ENCODE assay signal across 8 cellular contexts in the genomic region with DNA sequence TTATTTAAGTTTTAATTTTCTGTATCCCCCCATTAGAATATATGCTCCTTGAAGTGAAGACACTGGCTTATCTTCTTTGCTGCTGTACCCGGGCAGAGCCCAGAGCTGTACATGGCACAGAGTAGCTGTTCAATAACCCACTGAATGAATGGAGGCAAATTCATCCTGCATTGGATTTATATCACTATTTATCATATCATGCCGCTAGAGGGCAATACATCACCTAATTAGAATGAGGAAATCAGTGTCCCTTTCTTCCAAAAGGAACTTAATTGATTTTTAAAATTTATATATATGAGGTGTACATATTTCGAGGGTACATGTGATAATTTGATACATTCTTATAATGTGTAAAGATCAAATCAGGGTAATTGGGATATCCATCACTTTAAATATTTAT.
DNase-seq lines count a peak whose midpoint lies in the region; ATAC-seq and TF ChIP-seq lines count a peak whose summit lies in the region.

No MANE protein-coding gene starts in this region.

- no peaks in the 10 kb centered on the region for H3K4me1 ChIP-seq in breast epithelium
- no peaks in the 10 kb centered on the region for H3K4me1 ChIP-seq in lung (ENCODE audit: control insufficient read depth in 2 of 2, insufficient read depth in 2 of 2, low read length in 2 of 2)

- intact Hi-C loops in breast epithelium (cut with DNase I; ENCODE audit: low total_unique reads) = loop anchor here (10.0 kb wide), 1 partner anchor 824 kb away; no protein-coding TSS in a partner anchor

- H3K27ac ChIP-seq in 22Rv1 (no peak overlapping the region), breast epithelium (no peak overlapping the region), lung (ENCODE audit: low read depth in 1 of 2, low read length in 1 of 2) (no peak overlapping the region)

- DNase-seq in NCI-H345 treated with DMSO at 0.1 percent for 48 hours (lab: John Stamatoyannopoulos, UW; ENCODE audit: unreplicated experiment) (peak; percentile 54), breast epithelium (ENCODE audit: low spot score in 2 of 2) (no peak), lung (ENCODE audit: low spot score) (no peak)

- WGBS in lung, 2 donors = 12 to 20% methylated on average over 3 of the region's 3 CpGs

- H3K36me3 ChIP-seq in breast epithelium (no peaks in the 10 kb centered on the region), lung (ENCODE audit: control insufficient read depth in 2 of 2, insufficient read depth in 2 of 2, low read length in 2 of 2) (no peaks in the 10 kb centered on the region)

- H3K4me3 ChIP-seq in breast epithelium (no peak overlapping the region), lung (no peak overlapping the region)

- no peak for TF ChIP-seq POLR2A in breast epithelium (IDR thresholded peaks at IDR 0.05)

- TF ChIP-seq CTCF in 22Rv1 (IDR thresholded peaks at IDR 0.05) (peak; percentile 69), GM12874 (IDR thresholded peaks at IDR 0.05; ENCODE audit: insufficient read depth, low read depth, low read length) (0 out of 2 replicates have a peak, but pooled peaks have one; percentile 11), breast epithelium (IDR thresholded peaks at IDR 0.05) (peak in 2 of 3 donors; percentile 35 to 45), lung (IDR thresholded peaks at IDR 0.05; ENCODE audit: control extremely low read depth, extremely low read depth) (peak; percentile 10)

- H3K9me3 ChIP-seq in breast epithelium (no peaks in the 10 kb centered on the region), lung (ENCODE audit: control insufficient read depth in 2 of 2, insufficient read depth in 1 of 2, low read length in 1 of 2) (no peaks in the 10 kb centered on the region)

- H3K27me3 ChIP-seq in breast epithelium (no peaks in the 10 kb centered on the region), lung (ENCODE audit: control insufficient read depth, insufficient read depth) (peaks cover 2% of the 10 kb centered on the region)

- ATAC-seq in lung (ENCODE audit: insufficient read depth, low FRiP score) (no peak), HG03280 (IDR thresholded peaks at IDR 0.05; ENCODE audit: unreplicated experiment) (no peak), HG02571 (IDR thresholded peaks at IDR 0.05; ENCODE audit: unreplicated experiment) (no peak), HG02642 (IDR thresholded peaks at IDR 0.05; ENCODE audit: poor library complexity, unreplicated experiment) (no peak)

Comparison
In these comparisons a context has a peak if more than half of its experiments do, and no peak if none do; other contexts are left out.
1. CTCF ChIP-seq: peak in every context shown above with its lines; median percentile 69 in 22Rv1; 40 in breast epithelium; 11 in GM12874; 10 in lung.